43 cellular contexts compared by ENCODE assay signal in genomic region chr11:1003159-1003558, GRCh38. TPM values are rescaled to one million over a fixed set of nuclear protein-coding genes. Genes with fewer than 3 reads are reported as not detected.
"Had no signal": no experiment of that assay in that cellular context is flagged by ENCODE, and none has a peak within 500 bp of the region (broad histone marks: within the 10 kb centered on the region; RNA-seq: fewer than 3 reads in every experiment).

No MANE protein-coding gene starts in this region.

- H3K4me1 Mint-ChIP-seq: activated CD4-positive, alpha-beta T cell treated with anti-CD3 and anti-CD28 coated beads for 36 hours; activated CD4-positive, alpha-beta T cell treated with anti-CD3 and anti-CD28 coated beads, Interleukin-2, amount 10 ng/mL, durations not matched to agents 24 days and 14 days; activated CD8-positive, alpha-beta memory T cell treated with anti-CD3 and anti-CD28 coated beads, Interleukin-2, amount 10 ng/mL, durations not matched to agents 7 days and 5 days; activated naive CD4-positive, alpha-beta T cell treated with anti-CD3 and anti-CD28 coated beads, Interleukin-2, amount 50 U/mL, for 24 hours; activated naive CD8-positive, alpha-beta T cell treated with anti-CD3 and anti-CD28 coated beads for 36 hours; activated naive CD8-positive, alpha-beta T cell treated with anti-CD3 and anti-CD28 coated beads, Interleukin-2, amount 50 U/mL, for 24 hours; central memory CD8-positive, alpha-beta T cell had no signal

- H3K9me3 ChIP-seq: adrenal gland, ascending aorta, breast epithelium, esophagus squamous epithelium, gastroesophageal sphincter had no signal

- H3K36me3 ChIP-seq: breast epithelium had no signal

- ATAC-seq: activated CD4-positive, alpha-beta T cell treated with anti-CD3 and anti-CD28 coated beads for 36 hours; activated CD8-positive, alpha-beta memory T cell treated with anti-CD3 and anti-CD28 coated beads, Interleukin-2, amount 10 ng/mL, durations not matched to agents 7 days and 5 days; activated CD8-positive, alpha-beta T cell treated with anti-CD3 and anti-CD28 coated beads, Interleukin-2, amount 10 ng/mL, durations not matched to agents 7 days and 5 days; activated naive CD8-positive, alpha-beta T cell treated with anti-CD3 and anti-CD28 coated beads, Interleukin-2, amount 50 U/mL, for 24 hours; activated T-helper 17 cell treated with anti-CD3 and anti-CD28 coated beads, Interleukin-2, amount 50 U/mL, for 72 hours; effector memory CD8-positive, alpha-beta T cell; gastroesophageal sphincter; T-helper 17 cell had no signal

- H3K9me3 Mint-ChIP-seq: activated CD4-positive, alpha-beta memory T cell treated with anti-CD3 and anti-CD28 coated beads for 36 hours; activated CD4-positive, alpha-beta T cell treated with anti-CD3 and anti-CD28 coated beads, Interleukin-2, amount 10 ng/mL, durations not matched to agents 24 days and 14 days; activated naive CD4-positive, alpha-beta T cell treated with anti-CD3 and anti-CD28 coated beads, Interleukin-2, amount 50 U/mL, for 24 hours; activated naive CD8-positive, alpha-beta T cell treated with anti-CD3 and anti-CD28 coated beads for 36 hours; activated naive CD8-positive, alpha-beta T cell treated with anti-CD3 and anti-CD28 coated beads, Interleukin-2, amount 50 U/mL, for 24 hours; activated T-helper 17 cell treated with anti-CD3 and anti-CD28 coated beads, Interleukin-2, amount 50 U/mL, for 72 hours; brain; central memory CD8-positive, alpha-beta T cell; dendritic cell treated with granulocyte-macrophage colony-stimulating factor and Interleukin-4, amounts not matched to agents 40 ng/mL and 50 ng/mL, for 4 days; effector memory CD8-positive, alpha-beta T cell; T-helper 2 cell treated with Interferon-gamma antibody and Interleukin-4, amounts not matched to agents 5 μg/mL and 100 μg/mL, for 36 hours had no signal

- DNase-seq: activated CD4-positive, alpha-beta memory T cell treated with anti-CD3 and anti-CD28 coated beads for 36 hours; activated CD4-positive, alpha-beta T cell treated with anti-CD3 and anti-CD28 coated beads for 36 hours; activated CD4-positive, alpha-beta T cell treated with anti-CD3 and anti-CD28 coated beads, Interleukin-2, amount 10 ng/mL, durations not matched to agents 24 days and 14 days; activated CD4-positive, CD25-positive, alpha-beta regulatory T cell; activated CD4-positive, CD25-positive, alpha-beta regulatory T cell treated with anti-CD3 and anti-CD28 coated beads, Interleukin-2, amount 50 U/mL, for 72 hours; activated CD8-positive, alpha-beta memory T cell treated with anti-CD3 and anti-CD28 coated beads, Interleukin-2, amount 10 ng/mL, durations not matched to agents 7 days and 5 days; activated CD8-positive, alpha-beta memory T cell treated with anti-CD3 and anti-CD28 coated beads, Interleukin-2, amount 50 U/mL, for 4 hours; activated CD8-positive, alpha-beta T cell treated with anti-CD3 and anti-CD28 coated beads, Interleukin-2, amount 10 ng/mL, durations not matched to agents 7 days and 5 days; activated effector memory CD4-positive, alpha-beta T cell treated with Interleukin-2 at 50 U/mL for 16 hours; activated gamma-delta T cell treated with Interleukin-2 at 50 U/mL for 16 hours; activated naive CD4-positive, alpha-beta T cell treated with Interleukin-2 at 50 U/mL for 16 hours; activated naive CD8-positive, alpha-beta T cell treated with anti-CD3 and anti-CD28 coated beads for 36 hours; activated naive CD8-positive, alpha-beta T cell treated with anti-CD3 and anti-CD28 coated beads, Interleukin-2, amount 50 U/mL, for 24 hours; activated T-cell treated with anti-CD3 and anti-CD28 coated beads, Interleukin-2, amount 50 U/mL, for 1 hour; adrenal gland; amygdala; effector CD4-positive, alpha-beta T cell; effector memory CD8-positive, alpha-beta T cell; esophagus squamous epithelium; foreskin melanocyte; head of caudate nucleus; T-helper 1 cell; T-helper 17 cell; T1000; WERI-Rb-1 had no signal

- H3K4me1 ChIP-seq: adrenal gland, ascending aorta, breast epithelium, gastroesophageal sphincter had no signal

- H3K27ac ChIP-seq: adrenal gland, ascending aorta, breast epithelium, cardiac muscle cell, coronary artery, epithelial cell of prostate, esophagus squamous epithelium, gastroesophageal sphincter, WERI-Rb-1 had no signal

- H3K27ac Mint-ChIP-seq: activated CD4-positive, alpha-beta memory T cell treated with anti-CD3 and anti-CD28 coated beads for 36 hours; activated CD4-positive, alpha-beta T cell treated with anti-CD3 and anti-CD28 coated beads for 36 hours; activated CD4-positive, alpha-beta T cell treated with anti-CD3 and anti-CD28 coated beads, Interleukin-2, amount 10 ng/mL, durations not matched to agents 24 days and 14 days; activated CD8-positive, alpha-beta memory T cell treated with anti-CD3 and anti-CD28 coated beads, Interleukin-2, amount 10 ng/mL, durations not matched to agents 7 days and 5 days; activated naive CD4-positive, alpha-beta T cell treated with anti-CD3 and anti-CD28 coated beads, Interleukin-2, amount 50 U/mL, for 24 hours; activated naive CD8-positive, alpha-beta T cell treated with anti-CD3 and anti-CD28 coated beads for 36 hours; activated naive CD8-positive, alpha-beta T cell treated with anti-CD3 and anti-CD28 coated beads, Interleukin-2, amount 50 U/mL, for 24 hours; activated T-helper 17 cell treated with anti-CD3 and anti-CD28 coated beads, Interleukin-2, amount 50 U/mL, for 72 hours; dendritic cell treated with granulocyte-macrophage colony-stimulating factor and Interleukin-4, amounts not matched to agents 40 ng/mL and 50 ng/mL, for 4 days; effector memory CD8-positive, alpha-beta T cell; T-helper 17 cell; T-helper 2 cell treated with Interferon-gamma antibody and Interleukin-4, amounts not matched to agents 5 μg/mL and 100 μg/mL, for 36 hours had no signal

- H3K4me3 Mint-ChIP-seq: activated CD4-positive, alpha-beta memory T cell treated with anti-CD3 and anti-CD28 coated beads for 36 hours; activated CD4-positive, alpha-beta T cell treated with anti-CD3 and anti-CD28 coated beads for 36 hours; activated CD4-positive, alpha-beta T cell treated with anti-CD3 and anti-CD28 coated beads, Interleukin-2, amount 10 ng/mL, durations not matched to agents 24 days and 14 days; activated CD8-positive, alpha-beta memory T cell treated with anti-CD3 and anti-CD28 coated beads, Interleukin-2, amount 10 ng/mL, durations not matched to agents 7 days and 5 days; activated CD8-positive, alpha-beta T cell treated with anti-CD3 and anti-CD28 coated beads, Interleukin-2, amount 10 ng/mL, durations not matched to agents 7 days and 5 days; activated naive CD4-positive, alpha-beta T cell treated with anti-CD3 and anti-CD28 coated beads, Interleukin-2, amount 50 U/mL, for 24 hours; activated naive CD8-positive, alpha-beta T cell treated with anti-CD3 and anti-CD28 coated beads for 36 hours; activated naive CD8-positive, alpha-beta T cell treated with anti-CD3 and anti-CD28 coated beads, Interleukin-2, amount 50 U/mL, for 24 hours; activated T-helper 17 cell treated with anti-CD3 and anti-CD28 coated beads, Interleukin-2, amount 50 U/mL, for 72 hours; brain; central memory CD8-positive, alpha-beta T cell; dendritic cell treated with granulocyte-macrophage colony-stimulating factor and Interleukin-4, amounts not matched to agents 40 ng/mL and 50 ng/mL, for 4 days; effector memory CD8-positive, alpha-beta T cell; T-helper 17 cell; T-helper 2 cell treated with Interferon-gamma antibody and Interleukin-4, amounts not matched to agents 5 μg/mL and 100 μg/mL, for 36 hours had no signal

- H3K27me3 Mint-ChIP-seq: activated CD4-positive, alpha-beta memory T cell treated with anti-CD3 and anti-CD28 coated beads for 36 hours; activated CD4-positive, alpha-beta T cell treated with anti-CD3 and anti-CD28 coated beads for 36 hours; activated CD4-positive, alpha-beta T cell treated with anti-CD3 and anti-CD28 coated beads, Interleukin-2, amount 10 ng/mL, durations not matched to agents 24 days and 14 days; activated CD8-positive, alpha-beta memory T cell treated with anti-CD3 and anti-CD28 coated beads, Interleukin-2, amount 10 ng/mL, durations not matched to agents 7 days and 5 days; activated naive CD4-positive, alpha-beta T cell treated with anti-CD3 and anti-CD28 coated beads, Interleukin-2, amount 50 U/mL, for 24 hours; activated naive CD8-positive, alpha-beta T cell treated with anti-CD3 and anti-CD28 coated beads for 36 hours; activated naive CD8-positive, alpha-beta T cell treated with anti-CD3 and anti-CD28 coated beads, Interleukin-2, amount 50 U/mL, for 24 hours; activated T-helper 17 cell treated with anti-CD3 and anti-CD28 coated beads, Interleukin-2, amount 50 U/mL, for 72 hours; brain; central memory CD8-positive, alpha-beta T cell; dendritic cell treated with granulocyte-macrophage colony-stimulating factor and Interleukin-4, amounts not matched to agents 40 ng/mL and 50 ng/mL, for 4 days; effector memory CD8-positive, alpha-beta T cell; T-helper 17 cell had no signal

- H3K4me3 ChIP-seq: adrenal gland, ascending aorta, breast epithelium, cardiac muscle cell, coronary artery, dorsolateral prefrontal cortex, esophagus squamous epithelium, gastroesophageal sphincter had no signal

- H3K27me3 ChIP-seq: adrenal gland, ascending aorta, breast epithelium, cardiac muscle cell, dorsolateral prefrontal cortex, esophagus squamous epithelium, gastroesophageal sphincter had no signal

RNA-seq across cellular contexts. Expression of gene MUC6, which starts 33.4 kb away (rescaled TPM):
- total RNA-seq: activated CD4-positive, alpha-beta memory T cell treated with anti-CD3 and anti-CD28 coated beads for 36 hours; activated CD4-positive, alpha-beta T cell treated with anti-CD3 and anti-CD28 coated beads for 36 hours; activated CD4-positive, alpha-beta T cell treated with anti-CD3 and anti-CD28 coated beads, Interleukin-2, amount 10 ng/mL, durations not matched to agents 24 days and 14 days; activated CD8-positive, alpha-beta memory T cell treated with anti-CD3 and anti-CD28 coated beads for 36 hours; activated CD8-positive, alpha-beta memory T cell treated with anti-CD3 and anti-CD28 coated beads, Interleukin-2, amount 10 ng/mL, durations not matched to agents 7 days and 5 days; activated CD8-positive, alpha-beta T cell treated with anti-CD3 and anti-CD28 coated beads, Interleukin-2, amount 10 ng/mL, durations not matched to agents 7 days and 5 days; activated naive CD8-positive, alpha-beta T cell treated with anti-CD3 and anti-CD28 coated beads for 36 hours; activated T-helper 17 cell treated with anti-CD3 and anti-CD28 coated beads, Interleukin-2, amount 50 U/mL, for 72 hours; ascending aorta; cardiac muscle cell; dorsolateral prefrontal cortex; endothelial cell of umbilical vein; fibroblast of lung; fibroblast of villous mesenchyme; glomerular endothelial cell; T-helper 17 cell had no signal
- polyA plus RNA-seq: cardiac muscle cell, endothelial cell of umbilical vein, fibroblast of lung had no signal
